In the genomic region with DNA sequence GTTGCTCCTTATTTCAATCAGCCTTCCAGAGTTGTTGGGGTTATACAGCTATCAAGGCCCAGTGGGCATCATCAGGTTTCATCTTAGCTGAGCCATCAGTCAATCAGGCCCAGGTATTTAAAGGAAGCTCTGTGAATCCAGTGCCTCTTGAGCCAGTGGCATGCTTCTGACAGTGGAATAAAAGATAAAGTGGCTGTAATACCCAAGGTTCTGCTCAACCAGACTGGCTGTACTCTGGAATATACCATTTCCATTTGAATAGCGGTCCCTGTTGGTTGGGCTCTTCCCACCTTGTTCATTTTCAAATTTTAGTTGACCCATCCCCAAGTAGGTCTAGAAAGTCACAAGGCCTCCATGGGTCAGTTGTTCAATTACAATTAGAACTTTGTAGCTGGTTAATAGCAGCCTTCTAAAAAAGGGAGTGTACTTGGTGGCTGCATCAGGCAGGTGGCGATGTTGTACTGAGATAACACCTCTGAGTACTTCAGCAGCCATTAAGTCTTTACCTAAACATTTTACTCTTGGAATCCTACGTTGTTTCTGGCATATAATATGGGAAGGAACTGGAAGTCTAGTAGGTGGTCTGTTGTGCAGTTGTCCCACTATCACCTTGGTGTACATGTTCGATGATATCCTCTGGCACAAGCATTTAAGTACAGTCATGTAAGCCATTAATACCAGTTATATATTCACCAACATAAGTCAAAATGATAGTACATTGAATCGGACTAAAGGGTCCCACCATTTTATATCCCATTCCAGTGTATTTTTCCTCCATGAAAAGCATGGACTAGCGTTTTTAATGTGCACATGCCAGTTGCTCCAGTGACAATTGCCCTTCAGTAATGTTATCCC, we compare ENCODE assay signal across 8 cellular contexts.
DNase-seq lines count a peak whose midpoint lies in the region; ATAC-seq and TF ChIP-seq lines count a peak whose summit lies in the region.

No MANE protein-coding gene starts in this region.

- H3K4me3 Mint-ChIP-seq in CD4-positive, alpha-beta T cell = no peak overlapping the region
- no peak overlapping the region for H3K4me3 Mint-ChIP-seq in GM23338
- H3K4me3 Mint-ChIP-seq in activated CD4-positive, alpha-beta T cell treated with anti-CD3 and anti-CD28 coated beads, Interleukin-2, amount 10 ng/mL, durations not matched to agents 24 days and 14 days = no peak overlapping the region

- H2AFZ ChIP-seq in GM23338 (no peak overlapping the region), trophoblast cell (ENCODE audit: insufficient read depth, low read length, poor library complexity) (no peak overlapping the region)

- H3K18ac ChIP-seq in trophoblast cell (ENCODE audit: low read length) = no peak overlapping the region

- H3K9me2 ChIP-seq in GM23338 (ENCODE audit: insufficient read depth) = no peaks in the 10 kb centered on the region

- no peak overlapping the region for H3K9ac ChIP-seq in trophoblast cell (ENCODE audit: low read length)

- H3K4me1 ChIP-seq in GM23338 (ENCODE audit: insufficient read depth) = peaks cover 7% of the 10 kb centered on the region
- peaks cover 3 to 4% of the 10 kb centered on the region in 2 experiments for H3K4me1 ChIP-seq in trophoblast cell (ENCODE audit: control insufficient read depth in 1 of 2, insufficient read depth in 2 of 2, low read length in 2 of 2)

- no peak overlapping the region for H4K8ac ChIP-seq in trophoblast cell (ENCODE audit: low read depth, low read length)

- H3K27ac Mint-ChIP-seq in CD4-positive, alpha-beta T cell = no peak overlapping the region
- no peak overlapping the region for H3K27ac Mint-ChIP-seq in GM23338
- no peak overlapping the region for H3K27ac Mint-ChIP-seq in activated CD4-positive, alpha-beta T cell treated with anti-CD3 and anti-CD28 coated beads, Interleukin-2, amount 10 ng/mL, durations not matched to agents 24 days and 14 days

- H3K36me3 ChIP-seq in GM23338 (ENCODE audit: insufficient read depth) = no peaks in the 10 kb centered on the region
- H3K36me3 ChIP-seq in trophoblast cell (ENCODE audit: control insufficient read depth in 1 of 2, insufficient read depth in 2 of 2, low read length in 2 of 2) = no peaks in the 10 kb centered on the region

- no peaks in the 10 kb centered on the region for H3K79me2 ChIP-seq in GM23338 (replicated peaks; ENCODE audit: insufficient read depth)
- H3K79me2 ChIP-seq in trophoblast cell (ENCODE audit: control insufficient read depth, insufficient read depth, low read length, poor library complexity) = no peaks in the 10 kb centered on the region

- no CpG with 5 or more reads among the region's 6 CpGs for WGBS in trophoblast cell (ENCODE audit: extremely low coverage, insufficient coverage, insufficient read length)

- H3K9me3 Mint-ChIP-seq in CD4-positive, alpha-beta T cell = peaks cover 9% of the 10 kb centered on the region
- H3K9me3 Mint-ChIP-seq in GM23338 = peaks cover 7% of the 10 kb centered on the region; the same call in 2 of the 3 replicates
- peaks cover 5% of the 10 kb centered on the region for H3K9me3 Mint-ChIP-seq in activated CD4-positive, alpha-beta T cell treated with anti-CD3 and anti-CD28 coated beads, Interleukin-2, amount 10 ng/mL, durations not matched to agents 24 days and 14 days

- H3K4me2 ChIP-seq in GM23338 (no peak overlapping the region), trophoblast cell (ENCODE audit: low read length) (no peak overlapping the region)

- H3K27ac ChIP-seq in CD4-positive, alpha-beta T cell (ENCODE audit: low read depth, low read length) = no peak overlapping the region
- H3K27ac ChIP-seq in GM23338 (ENCODE audit: low read depth) (no peak overlapping the region), trophoblast cell (ENCODE audit: low read depth, low read length) (no peak overlapping the region)

- H3K36me3 Mint-ChIP-seq in CD4-positive, alpha-beta T cell (ENCODE audit: low read depth) = peaks cover 17% of the 10 kb centered on the region
- peaks cover 4% of the 10 kb centered on the region; the same call in 2 of the 3 replicates for H3K36me3 Mint-ChIP-seq in GM23338 (ENCODE audit: low read depth)
- H3K36me3 Mint-ChIP-seq in activated CD4-positive, alpha-beta T cell treated with anti-CD3 and anti-CD28 coated beads, Interleukin-2, amount 10 ng/mL, durations not matched to agents 24 days and 14 days (ENCODE audit: low read depth) = no peaks in the 10 kb centered on the region

- peak in 7 of 10 experiments; percentile 3 to 22 (median 8) for DNase-seq in CD4-positive, alpha-beta T cell
- peak; percentile 78 for DNase-seq in GM23338 (ENCODE audit: low spot score)
- peak; percentile 24 for DNase-seq in NCI-H446 treated with DMSO at 0.1 percent for 48 hours (lab: John Stamatoyannopoulos, UW)
- peak; percentile 79 for DNase-seq in activated CD4-positive, alpha-beta T cell treated with anti-CD3 and anti-CD28 coated beads, Interleukin-2, amount 10 ng/mL, durations not matched to agents 24 days and 14 days
- DNase-seq in fibroblast of mammary gland (ENCODE audit: low read depth) = peak; percentile 76
- DNase-seq in trophoblast cell = peak; percentile 36 to 69
- DNase-seq in amygdala (lab: John Stamatoyannopoulos, UW) = no peak

- intact Hi-C loops in CD4-positive, alpha-beta T cell (cut with DNase I, micrococcal nuclease) = no loop called here
- intact Hi-C loops in activated CD4-positive, alpha-beta T cell treated with anti-CD3 and anti-CD28 coated beads, Interleukin-2, amount 10 ng/mL, durations not matched to agents 24 days and 14 days (cut with micrococcal nuclease) = loop anchor here (5.0 kb wide), 1 partner anchor 421 kb away; no protein-coding TSS in a partner anchor

- no peak overlapping the region for H2BK120ac ChIP-seq in trophoblast cell (ENCODE audit: insufficient read depth, low read length, poor library complexity)

- H2AK5ac ChIP-seq in trophoblast cell (ENCODE audit: low read length) = no peak overlapping the region

- H2BK5ac ChIP-seq in trophoblast cell (ENCODE audit: low read depth, low read length, poor library complexity) = no peak overlapping the region

- POLR2A ChIA-PET in CD4-positive, alpha-beta T cell (lab: Charles Lee) = no interaction called here

- TF ChIP-seq CTCF in CD4-positive, alpha-beta T cell (IDR thresholded peaks at IDR 0.05) = peak; percentile 46
- TF ChIP-seq CTCF in GM23338 (conservative IDR thresholded peaks at IDR 0.05; ENCODE audit: low read depth in 2 of 2) = peak; percentile 82 to 88
- peak; percentile 84 for TF ChIP-seq CTCF in fibroblast of mammary gland (conservative IDR thresholded peaks at IDR 0.05; ENCODE audit: control insufficient read depth, insufficient read depth, low read depth, low read length)

- H4K91ac ChIP-seq in trophoblast cell (ENCODE audit: low read depth, low read length) = no peak overlapping the region

- no peak overlapping the region for H3K4ac ChIP-seq in trophoblast cell (ENCODE audit: low read depth, low read length)

- H3K4me1 Mint-ChIP-seq in CD4-positive, alpha-beta T cell (ENCODE audit: low read depth) = no peaks in the 10 kb centered on the region
- H3K4me1 Mint-ChIP-seq in GM23338 = peaks cover 4% of the 10 kb centered on the region; the same call in 1 of the 3 replicates
- no peaks in the 10 kb centered on the region for H3K4me1 Mint-ChIP-seq in activated CD4-positive, alpha-beta T cell treated with anti-CD3 and anti-CD28 coated beads, Interleukin-2, amount 10 ng/mL, durations not matched to agents 24 days and 14 days

- no peak overlapping the region for H3K4me3 ChIP-seq in GM23338
- no peak overlapping the region for H3K4me3 ChIP-seq in fibroblast of mammary gland (ENCODE audit: control insufficient read depth, low read depth, low read length)
- H3K4me3 ChIP-seq in trophoblast cell (ENCODE audit: low read depth, low read length) = no peak overlapping the region

- H3K79me1 ChIP-seq in trophoblast cell (ENCODE audit: low read length) = no peaks in the 10 kb centered on the region

- no peaks in the 10 kb centered on the region for H4K20me1 ChIP-seq in GM23338 (replicated peaks; ENCODE audit: insufficient read depth)

- peaks cover 4% of the 10 kb centered on the region for H3K27me3 Mint-ChIP-seq in CD4-positive, alpha-beta T cell
- H3K27me3 Mint-ChIP-seq in GM23338 (ENCODE audit: insufficient read depth, low read depth, poor library complexity) = peaks cover 2% of the 10 kb centered on the region
- peaks cover 10% of the 10 kb centered on the region for H3K27me3 Mint-ChIP-seq in activated CD4-positive, alpha-beta T cell treated with anti-CD3 and anti-CD28 coated beads, Interleukin-2, amount 10 ng/mL, durations not matched to agents 24 days and 14 days

- H2BK12ac ChIP-seq in trophoblast cell (ENCODE audit: low read length) = no peak overlapping the region

- H3K27me3 ChIP-seq in CD4-positive, alpha-beta T cell (ENCODE audit: control insufficient read depth, insufficient read depth, low read length) = no peaks in the 10 kb centered on the region
- no peaks in the 10 kb centered on the region for H3K27me3 ChIP-seq in GM23338 (ENCODE audit: insufficient read depth)
- H3K27me3 ChIP-seq in trophoblast cell (ENCODE audit: insufficient read depth, low read length) = no peaks in the 10 kb centered on the region

- ATAC-seq in CD4-positive, alpha-beta T cell (ENCODE audit: poor library complexity) = peak; percentile 37
- ATAC-seq in GM23338 = peak; percentile 90
- ATAC-seq in GM18867 (IDR thresholded peaks at IDR 0.05; ENCODE audit: unreplicated experiment) = no peak

- peaks cover 10% of the 10 kb centered on the region for H3K9me3 ChIP-seq in CD4-positive, alpha-beta T cell (ENCODE audit: control insufficient read depth, low read length)
- no peaks in the 10 kb centered on the region for H3K9me3 ChIP-seq in trophoblast cell (ENCODE audit: insufficient read depth, low read depth, low read length)

- no peak overlapping the region for H3K23ac ChIP-seq in trophoblast cell (ENCODE audit: low read length)

- no peak overlapping the region for H3K14ac ChIP-seq in trophoblast cell (ENCODE audit: low read length)

- no peak overlapping the region for H4K12ac ChIP-seq in trophoblast cell (ENCODE audit: low read depth, low read length)

- no peaks in the 10 kb centered on the region for H3F3A ChIP-seq in GM23338 (replicated peaks; ENCODE audit: low read depth)

- CTCF ChIA-PET in CD4-positive, alpha-beta T cell (lab: Charles Lee) = interaction anchor here (0.6 kb wide), 1 partner anchor 155 kb away, joined by 3 read pairs; no protein-coding TSS in a partner anchor

Comparison
In these comparisons a context has a peak if more than half of its experiments do, and no peak if none do; other contexts are left out.
1. DNase-seq: peak in CD4-positive, alpha-beta T cell (7 of 10), GM23338 (single experiment), NCI-H446 treated with DMSO at 0.1 percent for 48 hours (single experiment), activated CD4-positive, alpha-beta T cell treated with anti-CD3 and anti-CD28 coated beads, Interleukin-2, amount 10 ng/mL, durations not matched to agents 24 days and 14 days (single experiment), fibroblast of mammary gland (single experiment) and trophoblast cell (2 of 2); none in amygdala (0 of 56).
2. Peak in every context shown above with its lines, with median percentiles within 50 percentile points of each other: CTCF ChIP-seq.